In genomic region chr16:28443943-28444342, GRCh38 we compare ENCODE assay signal across 8 cellular contexts. TPM values are rescaled to one million over a fixed set of nuclear protein-coding genes. Genes with fewer than 3 reads are reported as not detected.
"Had no signal": no experiment of that assay in that cellular context is flagged by ENCODE, and none has a peak within 500 bp of the region (broad histone marks: within the 10 kb centered on the region; RNA-seq: fewer than 3 reads in every experiment).

No MANE protein-coding gene starts in this region.

RNA-seq across cellular contexts. Expression of gene NPIPB7, which starts 28.2 kb away (rescaled TPM):
- total RNA-seq: activated B cell treated with CpG ODN at 0.5 μM for 24 hours; activated CD4-positive, alpha-beta memory T cell treated with anti-CD3 and anti-CD28 coated beads for 36 hours; activated CD4-positive, alpha-beta T cell treated with anti-CD3 and anti-CD28 coated beads, Interleukin-2, amount 10 ng/mL, durations not matched to agents 24 days and 14 days; activated CD8-positive, alpha-beta memory T cell treated with anti-CD3 and anti-CD28 coated beads, Interleukin-2, amount 10 ng/mL, durations not matched to agents 7 days and 5 days; activated CD8-positive, alpha-beta T cell treated with anti-CD3 and anti-CD28 coated beads for 36 hours; activated CD8-positive, alpha-beta T cell treated with anti-CD3 and anti-CD28 coated beads, Interleukin-2, amount 10 ng/mL, durations not matched to agents 7 days and 5 days; T-helper 17 cell had no signal

RNA-seq across cellular contexts. Expression of gene APOBR, which starts 50.5 kb away (rescaled TPM):
- total RNA-seq: WTC11 had no signal
